Comparison of ENCODE assay signal across 8 cellular contexts in genomic region chr6:156866181-156866862, GRCh38.
DNase-seq lines count a peak whose midpoint lies in the region; ATAC-seq and TF ChIP-seq lines count a peak whose summit lies in the region.

No MANE protein-coding gene starts in this region.

- intact Hi-C loops in esophagus squamous epithelium (cut with DNase I) = no loop called here
- intact Hi-C loops in esophagus muscularis mucosa (cut with DNase I) = no loop called here

- TF ChIP-seq CTCF in esophagus squamous epithelium (IDR thresholded peaks at IDR 0.05) = peak in 1 of 6 experiments; percentile 15
- no peak for TF ChIP-seq CTCF in esophagus muscularis mucosa (IDR thresholded peaks at IDR 0.05)

- TF ChIP-seq EP300 in esophagus muscularis mucosa (IDR thresholded peaks at IDR 0.05) = no peak

- H3K27ac Mint-ChIP-seq in stimulated activated effector memory CD8-positive, alpha-beta T cell treated with anti-CD3 and anti-CD28 coated beads, Interleukin-12 subunit alpha, Interleukin-12 subunit beta, amount 100 ng/mL, for 72 hours = peak overlapping the region; percentile 85

- no peaks in the 10 kb centered on the region for H3K36me3 Mint-ChIP-seq in stimulated activated effector memory CD8-positive, alpha-beta T cell treated with anti-CD3 and anti-CD28 coated beads, Interleukin-12 subunit alpha, Interleukin-12 subunit beta, amount 100 ng/mL, for 72 hours

- DNase-seq in AG08396 (ENCODE audit: low spot score) (peak; percentile 57), SK-N-MC (ENCODE audit: low read depth, low spot score) (no peak), esophagus squamous epithelium (lab: John Stamatoyannopoulos, UW) (no peak), middle frontal gyrus (ENCODE audit: extremely low spot score, low spot score) (no peak), esophagus muscularis mucosa (ENCODE audit: extremely low spot score) (no peak)
- no peak for DNase-seq in stimulated activated effector memory CD8-positive, alpha-beta T cell treated with anti-CD3 and anti-CD28 coated beads, Interleukin-12 subunit alpha, Interleukin-12 subunit beta, amount 100 ng/mL, for 72 hours (ENCODE audit: low spot score in 2 of 2)

- H3K4me3 ChIP-seq in SK-N-MC (0 out of 2 replicates have a peak overlapping the region, but pooled peaks have one; percentile 1), esophagus squamous epithelium (no peak overlapping the region), esophagus muscularis mucosa (no peak overlapping the region)

- H3K9ac ChIP-seq in SK-N-MC (ENCODE audit: insufficient read length) = no peak overlapping the region

- H3K9me3 Mint-ChIP-seq in stimulated activated effector memory CD8-positive, alpha-beta T cell treated with anti-CD3 and anti-CD28 coated beads, Interleukin-12 subunit alpha, Interleukin-12 subunit beta, amount 100 ng/mL, for 72 hours = no peaks in the 10 kb centered on the region

- H3K27ac ChIP-seq in SK-N-MC (peak overlapping the region; percentile 38; the same call in 1 of the 2 replicates), esophagus squamous epithelium (peak overlapping the region; percentile 20 to 54 (median 34)), esophagus muscularis mucosa (replicated peaks in 1 of 4) (no peak overlapping the region)

- ATAC-seq in GM21381 (IDR thresholded peaks at IDR 0.05; ENCODE audit: unreplicated experiment) (peak; percentile 45), GM21717 (IDR thresholded peaks at IDR 0.05; ENCODE audit: unreplicated experiment) (no peak)
- ATAC-seq in stimulated activated effector memory CD8-positive, alpha-beta T cell treated with anti-CD3 and anti-CD28 coated beads, Interleukin-12 subunit alpha, Interleukin-12 subunit beta, amount 100 ng/mL, for 72 hours = peak; percentile 92

- H3K4me1 Mint-ChIP-seq in stimulated activated effector memory CD8-positive, alpha-beta T cell treated with anti-CD3 and anti-CD28 coated beads, Interleukin-12 subunit alpha, Interleukin-12 subunit beta, amount 100 ng/mL, for 72 hours = peaks cover 70% of the 10 kb centered on the region

- TF ChIP-seq POLR2A in esophagus squamous epithelium (IDR thresholded peaks at IDR 0.05) (no peak), esophagus muscularis mucosa (IDR thresholded peaks at IDR 0.05; ENCODE audit: low read depth) (no peak)

- H3K36me3 ChIP-seq in SK-N-MC (ENCODE audit: insufficient read depth, low read length) (no peaks in the 10 kb centered on the region), esophagus squamous epithelium (no peaks in the 10 kb centered on the region), esophagus muscularis mucosa (no peaks in the 10 kb centered on the region)

- H3K9me3 ChIP-seq in SK-N-MC (ENCODE audit: low read depth, low read length) (no peaks in the 10 kb centered on the region), esophagus squamous epithelium (no peaks in the 10 kb centered on the region), esophagus muscularis mucosa (no peaks in the 10 kb centered on the region)

- H3K27me3 ChIP-seq in esophagus squamous epithelium (no peaks in the 10 kb centered on the region), esophagus muscularis mucosa (no peaks in the 10 kb centered on the region)

- 61 to 65% methylated on average over 7 of the region's 8 CpGs for WGBS in esophagus squamous epithelium, 2 donors
- WGBS in esophagus muscularis mucosa = 48% methylated on average over 8 of the region's 8 CpGs

- H3K4me1 ChIP-seq in esophagus squamous epithelium (peaks cover 12 to 59% (median 14%) of the 10 kb centered on the region in 3 donors), esophagus muscularis mucosa (peaks cover 42 to 67% (median 43%) of the 10 kb centered on the region in 4 donors)

- peak overlapping the region; percentile 51 for H3K4me3 Mint-ChIP-seq in stimulated activated effector memory CD8-positive, alpha-beta T cell treated with anti-CD3 and anti-CD28 coated beads, Interleukin-12 subunit alpha, Interleukin-12 subunit beta, amount 100 ng/mL, for 72 hours

Comparison
In these comparisons a context has a peak if more than half of its experiments do, and no peak if none do; other contexts are left out.
1. H3K27ac ChIP-seq: peak in SK-N-MC (single experiment) and esophagus squamous epithelium (4 of 4); none in esophagus muscularis mucosa (0 of 4).